8 cellular contexts compared by ENCODE assay signal in the genomic region with DNA sequence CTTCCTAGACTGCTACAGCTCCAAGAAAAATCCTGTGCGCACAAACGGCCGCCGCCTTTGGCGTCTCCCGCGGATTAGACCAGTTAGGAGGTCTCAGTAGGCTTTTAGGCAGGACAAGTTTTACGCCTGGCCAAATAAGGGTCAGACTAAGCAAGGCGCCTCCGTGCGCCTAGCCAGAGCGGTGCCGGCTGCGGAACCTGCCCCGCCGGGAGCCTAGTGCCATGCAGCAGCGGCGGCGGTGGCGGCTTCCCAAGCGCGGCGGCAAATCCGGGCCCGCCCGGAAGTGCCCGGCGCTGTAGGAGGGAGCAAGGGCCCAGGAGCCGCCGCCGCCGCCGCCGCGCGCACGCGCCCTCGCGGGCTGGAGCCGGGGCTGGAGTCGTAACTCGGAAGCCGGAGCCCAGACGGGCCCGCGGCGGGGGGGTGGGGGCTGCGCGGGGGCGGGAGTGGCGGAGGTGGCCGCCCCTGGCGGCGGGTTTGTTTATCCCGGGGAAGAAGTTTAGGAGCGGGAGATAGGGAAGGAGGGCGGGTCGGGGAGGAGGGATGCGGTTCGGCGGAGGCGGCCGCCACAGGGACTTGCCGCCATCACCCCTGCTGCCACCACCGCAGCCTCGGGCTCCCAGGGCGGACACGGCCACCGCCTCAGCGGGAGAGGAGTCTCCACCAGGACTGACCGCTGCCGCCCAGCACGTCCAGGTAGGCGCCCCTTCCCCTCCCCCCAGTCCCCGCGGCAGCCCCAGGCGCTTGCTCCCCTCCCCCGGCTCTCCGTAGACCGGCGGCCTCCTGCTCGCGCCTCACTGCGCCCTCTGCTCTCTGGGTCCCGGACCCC. TPM values are rescaled to one million over a fixed set of nuclear protein-coding genes. Genes with fewer than 3 reads are reported as not detected.
A peak's percentile ranks its signal among the peaks of the same experiment; 100 is the strongest.
DNase-seq lines count a peak whose midpoint lies in the region; ATAC-seq, FAIRE-seq and TF ChIP-seq lines count a peak whose summit lies in the region.

A gene (plus strand): TSS at position 344 of the 826 bp plus-strand sequence. CDS start 48,447 bp downstream, outside the sequence.

- H4K20me1 ChIP-seq in OCI-LY1 (ENCODE audit: insufficient read depth, low read length): no peaks in the 10 kb centered on the region

- peak; percentile 95 for DNase-seq in Calu3
- DNase-seq in HTR-8/SVneo (ENCODE audit: insufficient read length, low spot score): peak; percentile 93
- peak; percentile 80 for DNase-seq in activated CD8-positive, alpha-beta memory T cell treated with anti-CD3 and anti-CD28 coated beads, Interleukin-2, amount 50 U/mL, for 4 hours
- DNase-seq in endothelial cell (ENCODE audit: low spot score): peak; percentile 94
- peak; percentile 85 for DNase-seq in middle frontal gyrus (ENCODE audit: extremely low spot score, low spot score)
- peak; percentile 79 to 82 for DNase-seq in stimulated activated CD8-positive, alpha-beta memory T cell treated with anti-CD3 and anti-CD28 coated beads, Interleukin-2, amount 100 ng/mL, for 48 hours (ENCODE audit: low read depth in 2 of 2)

- peaks cover 42% of the 10 kb centered on the region for H3K79me2 ChIP-seq in OCI-LY1 (ENCODE audit: insufficient read depth, low read length)

- 0 out of 2 replicates have a peak within 1 kb of the TSS, but pooled peaks have one; percentile 16 for H2AFZ ChIP-seq in OCI-LY1 (ENCODE audit: low read length)

- peak within 1 kb of the TSS; percentile 92 for H3K9ac ChIP-seq in OCI-LY1 (ENCODE audit: low read length)

- H3K27ac ChIP-seq in OCI-LY1 (ENCODE audit: low read depth, low read length, poor library complexity, severe bottlenecking): peak within 1 kb of the TSS; percentile 92

- H3K4me3 Mint-ChIP-seq in Calu3 (ENCODE audit: low read depth, unreplicated experiment): peak within 1 kb of the TSS; percentile 86
- peak within 1 kb of the TSS; percentile 100 for H3K4me3 Mint-ChIP-seq in endothelial cell (ENCODE audit: unreplicated experiment)

- H3K9me3 Mint-ChIP-seq in Calu3 (ENCODE audit: low read depth, unreplicated experiment) (no peaks in the 10 kb centered on the region), endothelial cell (ENCODE audit: unreplicated experiment) (no peaks in the 10 kb centered on the region)

- no peak for FAIRE-seq in HTR-8/SVneo (lab: Jason Lieb, UNC)

- CTCF ChIA-PET in Calu3 (lab: Charles Lee): interaction anchor here (0.8 kb wide), 1 partner anchor 21 kb away, joined by 3 read pairs; no protein-coding TSS in a partner anchor

- intact Hi-C loops in Calu3 (cut with micrococcal nuclease; ENCODE audit: unreplicated experiment): loop anchor here (1.0 to 10.0 kb wide), 7 partner anchors 75 to 577 kb away; no protein-coding TSS in a partner anchor

- H3K27ac Mint-ChIP-seq in Calu3 (ENCODE audit: unreplicated experiment) (peak within 1 kb of the TSS; percentile 87), endothelial cell (ENCODE audit: unreplicated experiment) (peak within 1 kb of the TSS; percentile 95)

- H3K9me3 ChIP-seq in OCI-LY1 (ENCODE audit: low read length): no peaks in the 10 kb centered on the region

- H3K4me1 Mint-ChIP-seq in Calu3 (ENCODE audit: low read depth, unreplicated experiment): peaks cover 22% of the 10 kb centered on the region
- peaks cover 30% of the 10 kb centered on the region for H3K4me1 Mint-ChIP-seq in endothelial cell (ENCODE audit: unreplicated experiment)

- H3K27me3 ChIP-seq in OCI-LY1 (ENCODE audit: insufficient read depth, low read length): no peaks in the 10 kb centered on the region

- H3F3A ChIP-seq in OCI-LY1 (ENCODE audit: insufficient read depth, low read length): 0 out of 2 replicates have a peak, but pooled peaks cover 12% of the 10 kb centered on the region

- no peaks in the 10 kb centered on the region for H3K9me2 ChIP-seq in OCI-LY1 (ENCODE audit: low read depth, low read length)

- TF ChIP-seq CTCF in Calu3 (IDR thresholded peaks at IDR 0.05; ENCODE audit: unreplicated experiment) (peak; percentile 35), OCI-LY1 (IDR thresholded peaks at IDR 0.05; ENCODE audit: low read length) (no peak), endothelial cell (IDR thresholded peaks at IDR 0.05; ENCODE audit: unreplicated experiment) (peak; percentile 51)

- H3K4me1 ChIP-seq in OCI-LY1 (ENCODE audit: insufficient read depth, low read length, severe bottlenecking): peaks cover 48% of the 10 kb centered on the region

- H3K4me3 ChIP-seq in OCI-LY1 (ENCODE audit: low read depth, low read length, poor library complexity, severe bottlenecking): peak within 1 kb of the TSS; percentile 92

- peaks cover 4% of the 10 kb centered on the region; the same call in 1 of the 2 replicates for H3K36me3 ChIP-seq in OCI-LY1 (ENCODE audit: insufficient read depth, low read length)

- H3K36me3 Mint-ChIP-seq in Calu3 (ENCODE audit: insufficient read depth, unreplicated experiment) (peaks cover 28% of the 10 kb centered on the region), endothelial cell (ENCODE audit: low read depth, unreplicated experiment) (peaks cover 8% of the 10 kb centered on the region)

- H3K4me2 ChIP-seq in OCI-LY1 (ENCODE audit: low read length): peak within 1 kb of the TSS; percentile 81

- H3K27me3 Mint-ChIP-seq in Calu3 (ENCODE audit: unreplicated experiment) (no peaks in the 10 kb centered on the region), endothelial cell (ENCODE audit: unreplicated experiment) (peaks cover 7% of the 10 kb centered on the region)

- ATAC-seq in GM21367 (IDR thresholded peaks at IDR 0.05; ENCODE audit: unreplicated experiment): peak; percentile 57

- no TSS peak for BruUV-seq in Calu3 (replicated peaks; lab: Mats Ljungman, UMichigan)

RNA-seq across cellular contexts. Expression of the gene that starts here (rescaled TPM):
- total RNA-seq in Calu3 (2022): 37.8 and 40.8 TPM in 2 replicates
- 27.8 TPM for total RNA-seq in endothelial cell (ENCODE audit: unreplicated experiment)

Comparison
In these comparisons a context has a peak if more than half of its experiments do, and no peak if none do; other contexts are left out.
1. Peak in every context shown above with its lines: DNase-seq, ATAC-seq, H3K4me3 ChIP-seq and H3K27ac ChIP-seq.